9 cellular contexts compared by ENCODE assay signal in genomic region chr7:98575878-98576277, GRCh38. TPM values are rescaled to one million over a fixed set of nuclear protein-coding genes. Genes with fewer than 3 reads are reported as not detected.
"Had no signal": no experiment of that assay in that cellular context is flagged by ENCODE, and none has a peak within 500 bp of the region (broad histone marks: within the 10 kb centered on the region; RNA-seq: fewer than 3 reads in every experiment).

No MANE protein-coding gene starts in this region.

- DNase-seq: IMR-90, KBM-7, KG1 had no signal

- H3K27ac ChIP-seq: HL-60, KMS-11 had no signal

- H3K4me2 ChIP-seq: KMS-11 had no signal

- ATAC-seq: HepG2, K562 had no signal

- H3K4me3 ChIP-seq: K562 had no signal

RNA-seq across cellular contexts. Expression of gene NPTX2, which starts 41.2 kb away (rescaled TPM):
- total RNA-seq: HepG2, HT-29, HT1080 had no signal
